Comparison of ENCODE assay signal across 1 cellular context in the genomic region with DNA sequence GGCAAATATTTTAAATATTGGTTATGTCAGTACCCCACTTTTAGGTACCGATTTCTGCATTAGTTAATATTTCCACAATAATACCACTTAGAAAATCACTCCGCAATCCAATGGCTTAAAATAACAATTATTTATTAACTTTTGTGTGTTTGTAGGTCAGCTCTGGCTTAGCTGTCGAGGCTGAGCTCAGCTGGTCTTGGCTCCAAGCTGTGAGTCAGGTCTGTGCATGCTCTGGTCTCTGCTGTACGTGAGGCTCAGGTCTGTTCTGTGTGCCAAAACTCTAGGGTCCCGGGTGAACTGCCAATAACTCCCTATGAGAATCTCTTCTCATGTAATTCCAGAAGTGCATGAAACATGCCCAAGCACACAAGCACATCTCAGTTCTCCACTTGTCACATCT.
TF ChIP-seq lines count a peak whose summit lies in the region.

No MANE protein-coding gene starts in this region.

TF ChIP-seq in GM23338, 12 proteins besides CTCF, POLR2A, EP300 and RAD21 (continued from another document):
- TF ChIP-seq, protein P1, sequence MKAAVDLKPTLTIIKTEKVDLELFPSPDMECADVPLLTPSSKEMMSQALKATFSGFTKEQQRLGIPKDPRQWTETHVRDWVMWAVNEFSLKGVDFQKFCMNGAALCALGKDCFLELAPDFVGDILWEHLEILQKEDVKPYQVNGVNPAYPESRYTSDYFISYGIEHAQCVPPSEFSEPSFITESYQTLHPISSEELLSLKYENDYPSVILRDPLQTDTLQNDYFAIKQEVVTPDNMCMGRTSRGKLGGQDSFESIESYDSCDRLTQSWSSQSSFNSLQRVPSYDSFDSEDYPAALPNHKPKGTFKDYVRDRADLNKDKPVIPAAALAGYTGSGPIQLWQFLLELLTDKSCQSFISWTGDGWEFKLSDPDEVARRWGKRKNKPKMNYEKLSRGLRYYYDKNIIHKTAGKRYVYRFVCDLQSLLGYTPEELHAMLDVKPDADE (IDR thresholded peaks at IDR 0.05), result no peak
- TF ChIP-seq POLR2AphosphoS5 (IDR thresholded peaks at IDR 0.05; ENCODE audit: low read depth) (no peak), JUNB (IDR thresholded peaks at IDR 0.05; ENCODE audit: unreplicated experiment) (no peak), ZNF331 (CRISPR knock-in tag; IDR thresholded peaks at IDR 0.05; ENCODE audit: low read depth) (no peak), NANOG (IDR thresholded peaks at IDR 0.05; ENCODE audit: borderline replicate concordance) (no peak), CREB1 (CRISPR knock-in tag; IDR thresholded peaks at IDR 0.05; ENCODE audit: low read depth) (no peak), EZH2phosphoT487 (IDR thresholded peaks at IDR 0.05; ENCODE audit: unreplicated experiment) (no peak), EZH2 (IDR thresholded peaks at IDR 0.05; ENCODE audit: low read depth, unreplicated experiment) (no peak), ZNF114 (CRISPR knock-in tag; IDR thresholded peaks at IDR 0.05) (no peak), STAT1 (IDR thresholded peaks at IDR 0.05; ENCODE audit: unreplicated experiment) (no peak)
- TF ChIP-seq, protein P2, sequence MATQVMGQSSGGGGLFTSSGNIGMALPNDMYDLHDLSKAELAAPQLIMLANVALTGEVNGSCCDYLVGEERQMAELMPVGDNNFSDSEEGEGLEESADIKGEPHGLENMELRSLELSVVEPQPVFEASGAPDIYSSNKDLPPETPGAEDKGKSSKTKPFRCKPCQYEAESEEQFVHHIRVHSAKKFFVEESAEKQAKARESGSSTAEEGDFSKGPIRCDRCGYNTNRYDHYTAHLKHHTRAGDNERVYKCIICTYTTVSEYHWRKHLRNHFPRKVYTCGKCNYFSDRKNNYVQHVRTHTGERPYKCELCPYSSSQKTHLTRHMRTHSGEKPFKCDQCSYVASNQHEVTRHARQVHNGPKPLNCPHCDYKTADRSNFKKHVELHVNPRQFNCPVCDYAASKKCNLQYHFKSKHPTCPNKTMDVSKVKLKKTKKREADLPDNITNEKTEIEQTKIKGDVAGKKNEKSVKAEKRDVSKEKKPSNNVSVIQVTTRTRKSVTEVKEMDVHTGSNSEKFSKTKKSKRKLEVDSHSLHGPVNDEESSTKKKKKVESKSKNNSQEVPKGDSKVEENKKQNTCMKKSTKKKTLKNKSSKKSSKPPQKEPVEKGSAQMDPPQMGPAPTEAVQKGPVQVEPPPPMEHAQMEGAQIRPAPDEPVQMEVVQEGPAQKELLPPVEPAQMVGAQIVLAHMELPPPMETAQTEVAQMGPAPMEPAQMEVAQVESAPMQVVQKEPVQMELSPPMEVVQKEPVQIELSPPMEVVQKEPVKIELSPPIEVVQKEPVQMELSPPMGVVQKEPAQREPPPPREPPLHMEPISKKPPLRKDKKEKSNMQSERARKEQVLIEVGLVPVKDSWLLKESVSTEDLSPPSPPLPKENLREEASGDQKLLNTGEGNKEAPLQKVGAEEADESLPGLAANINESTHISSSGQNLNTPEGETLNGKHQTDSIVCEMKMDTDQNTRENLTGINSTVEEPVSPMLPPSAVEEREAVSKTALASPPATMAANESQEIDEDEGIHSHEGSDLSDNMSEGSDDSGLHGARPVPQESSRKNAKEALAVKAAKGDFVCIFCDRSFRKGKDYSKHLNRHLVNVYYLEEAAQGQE (IDR thresholded peaks at IDR 0.05; ENCODE audit: unreplicated experiment), result no peak
TF ChIP-seq in GM23338: peak in this region for 0.
